Comparison of ENCODE assay signal across 7 cellular contexts in the genomic region with DNA sequence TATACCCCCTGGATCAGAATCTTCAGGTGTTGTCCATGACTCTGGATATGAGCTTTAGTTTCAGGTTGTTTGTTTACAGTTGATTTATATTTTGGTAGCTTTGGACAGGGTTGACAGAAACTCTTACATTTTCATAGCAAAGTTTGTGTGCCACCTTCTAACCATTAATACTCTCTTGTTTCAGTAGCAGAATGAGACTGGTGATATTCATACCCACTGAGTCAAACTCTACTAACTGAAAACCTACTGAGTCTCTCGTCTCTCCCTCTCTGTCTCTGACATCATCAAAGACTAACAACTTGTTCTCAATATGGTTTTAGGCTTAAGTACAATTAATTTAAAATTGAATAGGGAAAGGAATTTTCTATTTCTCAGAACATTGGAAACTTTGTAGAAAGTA.
"Had no signal": no experiment of that assay in that cellular context is flagged by ENCODE, and none has a peak within 500 bp of the region (broad histone marks: within the 10 kb centered on the region; RNA-seq: fewer than 3 reads in every experiment).

No MANE protein-coding gene starts in this region.

- H3K27ac ChIP-seq: HL-60 had no signal

- H3K4me3 Mint-ChIP-seq: GM23338, H9, IgD-negative memory B cell had no signal

- H3K4me1 Mint-ChIP-seq: GM23338 had no signal

- H3K27me3 Mint-ChIP-seq: IgD-negative memory B cell had no signal

- H2AFZ ChIP-seq: GM23338 had no signal

- ATAC-seq: GM23338, HepG2 had no signal

- H3K4me3 ChIP-seq: GM23338 had no signal

- H3K9me3 Mint-ChIP-seq: H9, IgD-negative memory B cell had no signal

- H3K4me2 ChIP-seq: GM23338 had no signal

- H3K27ac Mint-ChIP-seq: GM23338, IgD-negative memory B cell had no signal

- DNase-seq: H9, HCEC 1CT, KBM-7 had no signal
